Comparison of ENCODE assay signal across 17 cellular contexts in the genomic region with DNA sequence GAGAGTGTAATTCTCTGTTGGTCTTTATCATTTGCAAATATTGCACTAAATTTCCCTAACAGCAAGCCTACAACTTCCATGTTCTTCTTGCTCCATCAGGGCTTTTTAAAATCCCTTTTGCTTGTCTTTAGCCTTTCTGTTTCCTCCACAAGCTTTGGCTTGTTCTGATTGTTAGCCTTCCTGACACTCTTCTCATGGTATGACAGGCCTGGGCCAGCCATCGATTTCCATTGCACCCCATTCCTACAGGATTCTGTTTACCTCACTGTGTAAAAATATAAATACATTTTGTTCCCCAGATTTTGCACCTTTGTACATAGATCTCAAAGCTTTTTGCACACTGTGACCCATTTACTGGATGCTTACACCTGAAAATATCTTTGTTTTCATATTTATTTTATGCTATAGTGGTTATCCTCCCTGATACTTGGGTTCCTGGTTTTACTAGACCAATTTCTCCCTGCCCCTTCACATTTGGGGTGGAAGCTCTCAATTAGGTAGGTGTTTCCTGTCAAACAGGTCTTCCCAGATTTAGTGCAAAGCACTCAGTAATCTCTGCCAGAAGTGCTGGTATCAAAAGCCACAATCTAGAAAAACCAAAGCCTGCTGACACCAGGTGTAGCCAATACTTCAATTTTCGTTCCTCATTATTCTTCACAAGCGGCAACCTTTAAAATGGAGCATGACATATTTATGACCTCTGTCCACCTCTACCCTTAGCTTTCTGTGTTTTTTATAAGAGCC. TPM values are rescaled to one million over a fixed set of nuclear protein-coding genes. Genes with fewer than 3 reads are reported as not detected.
DNase-seq lines count a peak whose midpoint lies in the region; ATAC-seq and TF ChIP-seq lines count a peak whose summit lies in the region.
"Had no signal": no experiment of that assay in that cellular context is flagged by ENCODE, and none has a peak within 500 bp of the region (broad histone marks: within the 10 kb centered on the region; RNA-seq: fewer than 3 reads in every experiment).

No MANE protein-coding gene starts in this region.

- peak overlapping the region; percentile 44 for H3K9ac ChIP-seq in PC-3 (ENCODE audit: low read length)

- no peak; the same call in 1 of the 2 replicates for TF ChIP-seq RAD21 in Ishikawa (IDR thresholded peaks at IDR 0.05; ENCODE audit: low read depth)

- no peaks in the 10 kb centered on the region for H3K9me2 ChIP-seq in PC-3 (replicated peaks; ENCODE audit: low read length)

- H2AFZ ChIP-seq in PC-3 (ENCODE audit: low read length) = peak overlapping the region; percentile 87; the same call in 1 of the 2 replicates

- peak overlapping the region; percentile 89 for H3K27ac ChIP-seq in PC-3 (ENCODE audit: low read length)
- peak overlapping the region; percentile 53 for H3K27ac ChIP-seq in foreskin keratinocyte
- peak overlapping the region; percentile 38 for H3K27ac ChIP-seq in vagina

- H3K9me3 ChIP-seq in PC-3 (ENCODE audit: low read length) = no peaks in the 10 kb centered on the region
- H3K9me3 ChIP-seq in vagina = no peaks in the 10 kb centered on the region

- no peaks in the 10 kb centered on the region for H3K79me2 ChIP-seq in PC-3 (ENCODE audit: low read length)

- H4K20me1 ChIP-seq in PC-3 (ENCODE audit: low read length) = no peaks in the 10 kb centered on the region

- intact Hi-C loops in PC-3 (cut with micrococcal nuclease) (no loop called here), vagina (cut with DNase I) (no loop called here), Right ventricle myocardium superior (cut with DNase I) (no loop called here)

- no peak for TF ChIP-seq POLR2A in vagina (IDR thresholded peaks at IDR 0.05)

- POLR2A ChIA-PET in PC-3 (lab: Charles Lee; ENCODE audit: unreplicated experiment) = interaction anchor here (0.6 kb wide), 1 partner anchor 138 kb away, joined by 4 read pairs; no protein-coding TSS in a partner anchor

- H3K4me2 ChIP-seq in PC-3 (ENCODE audit: low read length) = peak overlapping the region; percentile 80

- no peaks in the 10 kb centered on the region for H3K27me3 ChIP-seq in PC-3 (ENCODE audit: low read length)
- no peaks in the 10 kb centered on the region for H3K27me3 ChIP-seq in foreskin keratinocyte
- no peaks in the 10 kb centered on the region for H3K27me3 ChIP-seq in vagina

- no peaks in the 10 kb centered on the region for H3F3A ChIP-seq in PC-3 (ENCODE audit: low read length, unreplicated experiment)

- CTCF ChIA-PET in PC-3 (lab: Charles Lee) = interaction anchor here (1.6 kb wide), 1 partner anchor 135 kb away, joined by 6 read pairs; no protein-coding TSS in a partner anchor

- no peaks in the 10 kb centered on the region for H3K36me3 ChIP-seq in PC-3 (ENCODE audit: low read depth, low read length)
- H3K36me3 ChIP-seq in vagina = no peaks in the 10 kb centered on the region

- BruUV-seq in PC-3 (replicated peaks; lab: Mats Ljungman, UMichigan) = no TSS peak

- H3K4me3 ChIP-seq in PC-3 (ENCODE audit: low read length) (peak overlapping the region; percentile 59), vagina (no peak overlapping the region)

- DNase-seq in PC-3 (peak; percentile 85), foreskin keratinocyte (peak; percentile 40 to 70), vagina (ENCODE audit: extremely low spot score in 2 of 2) (no peak), NCI-H187 (lab: John Stamatoyannopoulos, UW) (no peak), Right ventricle myocardium superior (no peak)
- DNase-seq: activated CD8-positive, alpha-beta memory T cell treated with anti-CD3 and anti-CD28 coated beads for 24 hours; CD8-positive, alpha-beta T cell; effector memory CD4-positive, alpha-beta T cell; left cardiac atrium; midbrain; NCI-H1694; NCI-H446 treated with DMSO at 0.1 percent for 48 hours; posterior cingulate gyrus; T-helper 9 cell had no signal

- peak; percentile 33 for ATAC-seq in PC-3
- ATAC-seq in foreskin keratinocyte = peak; percentile 58
- no peak for ATAC-seq in GM18861 (IDR thresholded peaks at IDR 0.05; ENCODE audit: unreplicated experiment)
- no peak for ATAC-seq in Right ventricle myocardium superior (ENCODE audit: poor library complexity)
- ATAC-seq: CD8-positive, alpha-beta T cell; left cardiac atrium; natural killer cell treated with Interleukin-12 subunit alpha and Interleukin-12 subunit beta and Interleukin-15 and Interleukin-18, amount 100 ng/mL, for 72 hours had no signal

- H3K4me1 ChIP-seq in PC-3 (ENCODE audit: insufficient read depth, low read length) (peaks cover 23% of the 10 kb centered on the region), foreskin keratinocyte (peaks cover 8% of the 10 kb centered on the region), vagina (peaks cover 6% of the 10 kb centered on the region)

- no peak for TF ChIP-seq CTCF in PC-3 (conservative IDR thresholded peaks at IDR 0.05; ENCODE audit: low read depth, low read length)
- TF ChIP-seq CTCF in foreskin keratinocyte (conservative IDR thresholded peaks at IDR 0.05) = no peak
- TF ChIP-seq CTCF in vagina (IDR thresholded peaks at IDR 0.05) = no peak

- peak; percentile 26; the same call in 1 of the 2 replicates for TF ChIP-seq EP300 in Ishikawa (IDR thresholded peaks at IDR 0.05; ENCODE audit: borderline replicate concordance)

TF ChIP-seq in Ishikawa, 13 proteins besides CTCF, POLR2A, EP300 and RAD21:
- TF ChIP-seq TCF12 (IDR thresholded peaks at IDR 0.05; ENCODE audit: low read depth) = 0 out of 2 replicates have a peak, but pooled peaks have one; percentile 35
- peak; percentile 64 for TF ChIP-seq NFIC (IDR thresholded peaks at IDR 0.05)
- no peak for TF ChIP-seq ZBTB7A (IDR thresholded peaks at IDR 0.05; ENCODE audit: low read depth)
TF ChIP-seq in Ishikawa: peak in this region for 2.

RNA-seq across cellular contexts. Expression of gene PPP2R3A, which starts 57.9 kb away (rescaled TPM):
- total RNA-seq in PC-3 (2014; rRNA removed) (9.4 and 12.3 TPM in 2 replicates), foreskin keratinocyte (15.4 and 19.1 TPM in 2 replicates), vagina (15.5 TPM), Right ventricle myocardium superior (98.1 TPM)
- 3.2 and 3.3 TPM in 2 replicates for polyA plus RNA-seq in foreskin keratinocyte

Comparison
In these comparisons a context has a peak if more than half of its experiments do, and no peak if none do; other contexts are left out.
1. ATAC-seq: peak in PC-3 (single experiment) and foreskin keratinocyte (single experiment); none in GM18861 (single experiment) and Right ventricle myocardium superior (single experiment).
2. DNase-seq: peak in PC-3 (single experiment) and foreskin keratinocyte (2 of 2); none in vagina (0 of 2), NCI-H187 (0 of 2) and Right ventricle myocardium superior (single experiment).
3. H3K27ac ChIP-seq: peak in every context shown above with its lines; median percentile 89 in PC-3; 53 in foreskin keratinocyte; 38 in vagina.